ENCODE assay signal across 1 cellular context in the genomic region with DNA sequence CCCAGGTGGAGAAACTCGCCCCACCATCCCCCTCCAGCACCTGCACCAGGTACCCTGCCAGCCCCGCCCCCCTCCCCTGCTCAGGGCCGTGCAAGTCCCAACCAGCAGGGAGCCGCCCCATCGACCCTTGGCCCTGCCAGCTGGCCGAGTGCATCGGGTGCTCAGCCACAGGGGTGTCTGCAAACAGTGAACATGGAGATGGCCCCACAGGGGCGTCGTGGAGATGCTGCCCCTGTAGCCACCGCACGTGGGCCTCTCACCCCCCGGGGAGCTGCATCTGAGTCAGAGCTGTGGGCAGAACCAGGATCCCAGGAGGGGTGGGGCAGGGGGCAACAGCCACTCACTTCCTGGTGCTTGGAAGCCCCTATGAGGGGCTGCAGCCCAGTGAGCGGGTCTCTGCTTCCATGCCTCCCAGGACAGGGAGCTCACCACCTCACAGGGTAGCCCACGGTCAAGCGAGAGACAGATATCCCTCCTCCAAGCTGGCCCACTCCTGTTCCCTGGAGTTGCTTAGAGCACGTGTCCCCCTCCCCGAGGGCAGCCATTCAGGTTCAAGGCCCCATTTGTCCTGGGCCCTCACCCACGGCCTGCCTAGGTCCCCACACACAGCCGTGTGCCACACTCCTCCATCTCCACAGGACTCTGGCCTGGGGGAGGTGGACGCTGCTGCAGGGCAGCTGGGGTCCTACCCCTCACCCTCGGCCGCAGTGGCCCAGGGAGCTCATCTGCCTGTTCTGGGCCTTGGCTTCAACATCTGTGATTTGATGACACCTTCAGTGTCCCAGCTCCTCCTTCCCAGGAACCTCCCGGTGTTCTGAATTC.
A peak's percentile ranks its signal among the peaks of the same experiment; 100 is the strongest.
TF ChIP-seq lines count a peak whose summit lies in the region.

No MANE protein-coding gene starts in this region.

TF ChIP-seq in HepG2, 621 proteins besides CTCF, POLR2A, EP300 and RAD21 (continued from another document and continues in another):
- TF ChIP-seq, protein P1, sequence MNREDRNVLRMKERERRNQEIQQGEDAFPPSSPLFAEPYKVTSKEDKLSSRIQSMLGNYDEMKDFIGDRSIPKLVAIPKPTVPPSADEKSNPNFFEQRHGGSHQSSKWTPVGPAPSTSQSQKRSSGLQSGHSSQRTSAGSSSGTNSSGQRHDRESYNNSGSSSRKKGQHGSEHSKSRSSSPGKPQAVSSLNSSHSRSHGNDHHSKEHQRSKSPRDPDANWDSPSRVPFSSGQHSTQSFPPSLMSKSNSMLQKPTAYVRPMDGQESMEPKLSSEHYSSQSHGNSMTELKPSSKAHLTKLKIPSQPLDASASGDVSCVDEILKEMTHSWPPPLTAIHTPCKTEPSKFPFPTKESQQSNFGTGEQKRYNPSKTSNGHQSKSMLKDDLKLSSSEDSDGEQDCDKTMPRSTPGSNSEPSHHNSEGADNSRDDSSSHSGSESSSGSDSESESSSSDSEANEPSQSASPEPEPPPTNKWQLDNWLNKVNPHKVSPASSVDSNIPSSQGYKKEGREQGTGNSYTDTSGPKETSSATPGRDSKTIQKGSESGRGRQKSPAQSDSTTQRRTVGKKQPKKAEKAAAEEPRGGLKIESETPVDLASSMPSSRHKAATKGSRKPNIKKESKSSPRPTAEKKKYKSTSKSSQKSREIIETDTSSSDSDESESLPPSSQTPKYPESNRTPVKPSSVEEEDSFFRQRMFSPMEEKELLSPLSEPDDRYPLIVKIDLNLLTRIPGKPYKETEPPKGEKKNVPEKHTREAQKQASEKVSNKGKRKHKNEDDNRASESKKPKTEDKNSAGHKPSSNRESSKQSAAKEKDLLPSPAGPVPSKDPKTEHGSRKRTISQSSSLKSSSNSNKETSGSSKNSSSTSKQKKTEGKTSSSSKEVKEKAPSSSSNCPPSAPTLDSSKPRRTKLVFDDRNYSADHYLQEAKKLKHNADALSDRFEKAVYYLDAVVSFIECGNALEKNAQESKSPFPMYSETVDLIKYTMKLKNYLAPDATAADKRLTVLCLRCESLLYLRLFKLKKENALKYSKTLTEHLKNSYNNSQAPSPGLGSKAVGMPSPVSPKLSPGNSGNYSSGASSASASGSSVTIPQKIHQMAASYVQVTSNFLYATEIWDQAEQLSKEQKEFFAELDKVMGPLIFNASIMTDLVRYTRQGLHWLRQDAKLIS (CRISPR knock-in tag; IDR thresholded peaks at IDR 0.05) = no peak
- TF ChIP-seq, protein P2, sequence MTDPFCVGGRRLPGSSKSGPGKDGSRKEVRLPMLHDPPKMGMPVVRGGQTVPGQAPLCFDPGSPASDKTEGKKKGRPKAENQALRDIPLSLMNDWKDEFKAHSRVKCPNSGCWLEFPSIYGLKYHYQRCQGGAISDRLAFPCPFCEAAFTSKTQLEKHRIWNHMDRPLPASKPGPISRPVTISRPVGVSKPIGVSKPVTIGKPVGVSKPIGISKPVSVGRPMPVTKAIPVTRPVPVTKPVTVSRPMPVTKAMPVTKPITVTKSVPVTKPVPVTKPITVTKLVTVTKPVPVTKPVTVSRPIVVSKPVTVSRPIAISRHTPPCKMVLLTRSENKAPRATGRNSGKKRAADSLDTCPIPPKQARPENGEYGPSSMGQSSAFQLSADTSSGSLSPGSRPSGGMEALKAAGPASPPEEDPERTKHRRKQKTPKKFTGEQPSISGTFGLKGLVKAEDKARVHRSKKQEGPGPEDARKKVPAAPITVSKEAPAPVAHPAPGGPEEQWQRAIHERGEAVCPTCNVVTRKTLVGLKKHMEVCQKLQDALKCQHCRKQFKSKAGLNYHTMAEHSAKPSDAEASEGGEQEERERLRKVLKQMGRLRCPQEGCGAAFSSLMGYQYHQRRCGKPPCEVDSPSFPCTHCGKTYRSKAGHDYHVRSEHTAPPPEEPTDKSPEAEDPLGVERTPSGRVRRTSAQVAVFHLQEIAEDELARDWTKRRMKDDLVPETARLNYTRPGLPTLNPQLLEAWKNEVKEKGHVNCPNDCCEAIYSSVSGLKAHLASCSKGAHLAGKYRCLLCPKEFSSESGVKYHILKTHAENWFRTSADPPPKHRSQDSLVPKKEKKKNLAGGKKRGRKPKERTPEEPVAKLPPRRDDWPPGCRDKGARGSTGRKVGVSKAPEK (CRISPR knock-in tag; IDR thresholded peaks at IDR 0.05; ENCODE audit: borderline replicate concordance) = no peak
- TF ChIP-seq, protein P3, sequence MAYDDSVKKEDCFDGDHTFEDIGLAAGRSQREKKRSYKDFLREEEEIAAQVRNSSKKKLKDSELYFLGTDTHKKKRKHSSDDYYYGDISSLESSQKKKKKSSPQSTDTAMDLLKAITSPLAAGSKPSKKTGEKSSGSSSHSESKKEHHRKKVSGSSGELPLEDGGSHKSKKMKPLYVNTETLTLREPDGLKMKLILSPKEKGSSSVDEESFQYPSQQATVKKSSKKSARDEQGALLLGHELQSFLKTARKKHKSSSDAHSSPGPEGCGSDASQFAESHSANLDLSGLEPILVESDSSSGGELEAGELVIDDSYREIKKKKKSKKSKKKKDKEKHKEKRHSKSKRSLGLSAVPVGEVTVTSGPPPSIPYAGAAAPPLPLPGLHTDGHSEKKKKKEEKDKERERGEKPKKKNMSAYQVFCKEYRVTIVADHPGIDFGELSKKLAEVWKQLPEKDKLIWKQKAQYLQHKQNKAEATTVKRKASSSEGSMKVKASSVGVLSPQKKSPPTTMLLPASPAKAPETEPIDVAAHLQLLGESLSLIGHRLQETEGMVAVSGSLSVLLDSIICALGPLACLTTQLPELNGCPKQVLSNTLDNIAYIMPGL (CRISPR knock-in tag; IDR thresholded peaks at IDR 0.05; ENCODE audit: borderline replicate concordance in 1 of 2, low read depth in 1 of 2) = peak in 1 of 2 experiments; percentile 58; a peak in 2 of 4 replicates
- peak; percentile 92 for TF ChIP-seq HNRNPL (IDR thresholded peaks at IDR 0.05; ENCODE audit: low read depth, low read length)
- TF ChIP-seq NFIB (CRISPR knock-in tag; IDR thresholded peaks at IDR 0.05; ENCODE audit: borderline replicate concordance) = no peak
- TF ChIP-seq ZNF326 (CRISPR knock-in tag; IDR thresholded peaks at IDR 0.05; ENCODE audit: borderline replicate concordance) = no peak
- 0 out of 2 replicates have a peak, but pooled peaks have one; percentile 14 for TF ChIP-seq JUND (CRISPR knock-in tag; IDR thresholded peaks at IDR 0.05)
- TF ChIP-seq, protein P4, sequence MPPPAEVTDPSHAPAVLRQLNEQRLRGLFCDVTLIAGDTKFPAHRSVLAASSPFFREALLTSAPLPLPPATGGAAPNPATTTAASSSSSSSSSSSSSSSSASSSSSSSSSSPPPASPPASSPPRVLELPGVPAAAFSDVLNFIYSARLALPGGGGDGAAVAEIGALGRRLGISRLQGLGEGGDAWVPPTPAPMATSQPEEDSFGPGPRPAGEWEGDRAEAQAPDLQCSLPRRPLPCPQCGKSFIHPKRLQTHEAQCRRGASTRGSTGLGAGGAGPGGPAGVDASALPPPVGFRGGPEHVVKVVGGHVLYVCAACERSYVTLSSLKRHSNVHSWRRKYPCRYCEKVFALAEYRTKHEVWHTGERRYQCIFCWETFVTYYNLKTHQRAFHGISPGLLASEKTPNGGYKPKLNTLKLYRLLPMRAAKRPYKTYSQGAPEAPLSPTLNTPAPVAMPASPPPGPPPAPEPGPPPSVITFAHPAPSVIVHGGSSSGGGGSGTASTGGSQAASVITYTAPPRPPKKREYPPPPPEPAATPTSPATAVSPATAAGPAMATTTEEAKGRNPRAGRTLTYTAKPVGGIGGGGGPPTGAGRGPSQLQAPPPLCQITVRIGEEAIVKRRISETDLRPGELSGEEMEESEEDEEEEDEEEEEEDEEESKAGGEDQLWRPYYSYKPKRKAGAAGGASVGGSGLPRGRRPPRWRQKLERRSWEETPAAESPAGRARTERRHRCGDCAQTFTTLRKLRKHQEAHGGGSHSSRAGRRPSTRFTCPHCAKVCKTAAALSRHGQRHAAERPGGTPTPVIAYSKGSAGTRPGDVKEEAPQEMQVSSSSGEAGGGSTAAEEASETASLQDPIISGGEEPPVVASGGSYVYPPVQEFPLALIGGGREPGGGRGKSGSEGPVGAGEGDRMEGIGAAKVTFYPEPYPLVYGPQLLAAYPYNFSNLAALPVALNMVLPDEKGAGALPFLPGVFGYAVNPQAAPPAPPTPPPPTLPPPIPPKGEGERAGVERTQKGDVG (CRISPR knock-in tag; IDR thresholded peaks at IDR 0.05; ENCODE audit: borderline replicate concordance) = no peak
- TF ChIP-seq, protein P5, sequence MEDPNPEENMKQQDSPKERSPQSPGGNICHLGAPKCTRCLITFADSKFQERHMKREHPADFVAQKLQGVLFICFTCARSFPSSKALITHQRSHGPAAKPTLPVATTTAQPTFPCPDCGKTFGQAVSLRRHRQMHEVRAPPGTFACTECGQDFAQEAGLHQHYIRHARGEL (CRISPR knock-in tag; IDR thresholded peaks at IDR 0.05) = no peak
- no peak for TF ChIP-seq ZSCAN20 (CRISPR knock-in tag; IDR thresholded peaks at IDR 0.05; ENCODE audit: borderline replicate concordance)
- peak; percentile 52; the same call in 1 of the 2 replicates for TF ChIP-seq ZNF672 (CRISPR knock-in tag; IDR thresholded peaks at IDR 0.05)
- TF ChIP-seq, protein P6, sequence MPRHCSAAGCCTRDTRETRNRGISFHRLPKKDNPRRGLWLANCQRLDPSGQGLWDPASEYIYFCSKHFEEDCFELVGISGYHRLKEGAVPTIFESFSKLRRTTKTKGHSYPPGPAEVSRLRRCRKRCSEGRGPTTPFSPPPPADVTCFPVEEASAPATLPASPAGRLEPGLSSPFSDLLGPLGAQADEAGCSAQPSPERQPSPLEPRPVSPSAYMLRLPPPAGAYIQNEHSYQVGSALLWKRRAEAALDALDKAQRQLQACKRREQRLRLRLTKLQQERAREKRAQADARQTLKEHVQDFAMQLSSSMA (CRISPR knock-in tag; IDR thresholded peaks at IDR 0.05) = no peak
- TF ChIP-seq, protein P7, sequence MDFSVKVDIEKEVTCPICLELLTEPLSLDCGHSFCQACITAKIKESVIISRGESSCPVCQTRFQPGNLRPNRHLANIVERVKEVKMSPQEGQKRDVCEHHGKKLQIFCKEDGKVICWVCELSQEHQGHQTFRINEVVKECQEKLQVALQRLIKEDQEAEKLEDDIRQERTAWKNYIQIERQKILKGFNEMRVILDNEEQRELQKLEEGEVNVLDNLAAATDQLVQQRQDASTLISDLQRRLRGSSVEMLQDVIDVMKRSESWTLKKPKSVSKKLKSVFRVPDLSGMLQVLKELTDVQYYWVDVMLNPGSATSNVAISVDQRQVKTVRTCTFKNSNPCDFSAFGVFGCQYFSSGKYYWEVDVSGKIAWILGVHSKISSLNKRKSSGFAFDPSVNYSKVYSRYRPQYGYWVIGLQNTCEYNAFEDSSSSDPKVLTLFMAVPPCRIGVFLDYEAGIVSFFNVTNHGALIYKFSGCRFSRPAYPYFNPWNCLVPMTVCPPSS (IDR thresholded peaks at IDR 0.05) = no peak
- TF ChIP-seq CBX5 (CRISPR knock-in tag; IDR thresholded peaks at IDR 0.05; ENCODE audit: borderline replicate concordance) = no peak
- no peak for TF ChIP-seq ETV6 (CRISPR knock-in tag; conservative IDR thresholded peaks at IDR 0.05)
- TF ChIP-seq NRL (CRISPR knock-in tag; IDR thresholded peaks at IDR 0.05; ENCODE audit: borderline replicate concordance) = no peak
- no peak for TF ChIP-seq TBP (CRISPR knock-in tag; IDR thresholded peaks at IDR 0.05)
- TF ChIP-seq, protein P8, sequence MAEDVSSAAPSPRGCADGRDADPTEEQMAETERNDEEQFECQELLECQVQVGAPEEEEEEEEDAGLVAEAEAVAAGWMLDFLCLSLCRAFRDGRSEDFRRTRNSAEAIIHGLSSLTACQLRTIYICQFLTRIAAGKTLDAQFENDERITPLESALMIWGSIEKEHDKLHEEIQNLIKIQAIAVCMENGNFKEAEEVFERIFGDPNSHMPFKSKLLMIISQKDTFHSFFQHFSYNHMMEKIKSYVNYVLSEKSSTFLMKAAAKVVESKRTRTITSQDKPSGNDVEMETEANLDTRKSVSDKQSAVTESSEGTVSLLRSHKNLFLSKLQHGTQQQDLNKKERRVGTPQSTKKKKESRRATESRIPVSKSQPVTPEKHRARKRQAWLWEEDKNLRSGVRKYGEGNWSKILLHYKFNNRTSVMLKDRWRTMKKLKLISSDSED (CRISPR knock-in tag; IDR thresholded peaks at IDR 0.05) = no peak
- no peak for TF ChIP-seq TOE1 (CRISPR knock-in tag; IDR thresholded peaks at IDR 0.05)
- no peak for TF ChIP-seq RORA (CRISPR knock-in tag; IDR thresholded peaks at IDR 0.05)
- TF ChIP-seq SRF (IDR thresholded peaks at IDR 0.05; ENCODE audit: low read depth, low read length) = no peak
- TF ChIP-seq CENPX (CRISPR knock-in tag; IDR thresholded peaks at IDR 0.05) = no peak
- no peak for TF ChIP-seq ZNF570 (CRISPR knock-in tag; IDR thresholded peaks at IDR 0.05; ENCODE audit: borderline replicate concordance)
- TF ChIP-seq GABPA (IDR thresholded peaks at IDR 0.05; ENCODE audit: low read depth, low read length) = no peak
- TF ChIP-seq GABPA (CRISPR knock-in tag; IDR thresholded peaks at IDR 0.05; ENCODE audit: low read depth) = no peak
- TF ChIP-seq ATF7 (IDR thresholded peaks at IDR 0.05) = no peak
- TF ChIP-seq ATF7 (CRISPR knock-in tag; IDR thresholded peaks at IDR 0.05) = no peak
- no peak for TF ChIP-seq MIER3 (CRISPR knock-in tag; IDR thresholded peaks at IDR 0.05; ENCODE audit: borderline replicate concordance)
- TF ChIP-seq GATA4 (IDR thresholded peaks at IDR 0.05; ENCODE audit: borderline replicate concordance, low read depth) = no peak
- TF ChIP-seq HES4 (CRISPR knock-in tag; IDR thresholded peaks at IDR 0.05; ENCODE audit: borderline replicate concordance) = no peak
- no peak for TF ChIP-seq GFI1 (CRISPR knock-in tag; IDR thresholded peaks at IDR 0.05; ENCODE audit: borderline replicate concordance)
- TF ChIP-seq GATAD2A (CRISPR knock-in tag; IDR thresholded peaks at IDR 0.05) = peak; percentile 67
- TF ChIP-seq PITX1 (CRISPR knock-in tag; IDR thresholded peaks at IDR 0.05) = 0 out of 2 replicates have a peak, but pooled peaks have one; percentile 68
- no peak for TF ChIP-seq HMGA1 (CRISPR knock-in tag; conservative IDR thresholded peaks at IDR 0.05)
- TF ChIP-seq SP4 (CRISPR knock-in tag; IDR thresholded peaks at IDR 0.05) = peak; percentile 72; the same call in 1 of the 2 replicates
- TF ChIP-seq, protein P9, sequence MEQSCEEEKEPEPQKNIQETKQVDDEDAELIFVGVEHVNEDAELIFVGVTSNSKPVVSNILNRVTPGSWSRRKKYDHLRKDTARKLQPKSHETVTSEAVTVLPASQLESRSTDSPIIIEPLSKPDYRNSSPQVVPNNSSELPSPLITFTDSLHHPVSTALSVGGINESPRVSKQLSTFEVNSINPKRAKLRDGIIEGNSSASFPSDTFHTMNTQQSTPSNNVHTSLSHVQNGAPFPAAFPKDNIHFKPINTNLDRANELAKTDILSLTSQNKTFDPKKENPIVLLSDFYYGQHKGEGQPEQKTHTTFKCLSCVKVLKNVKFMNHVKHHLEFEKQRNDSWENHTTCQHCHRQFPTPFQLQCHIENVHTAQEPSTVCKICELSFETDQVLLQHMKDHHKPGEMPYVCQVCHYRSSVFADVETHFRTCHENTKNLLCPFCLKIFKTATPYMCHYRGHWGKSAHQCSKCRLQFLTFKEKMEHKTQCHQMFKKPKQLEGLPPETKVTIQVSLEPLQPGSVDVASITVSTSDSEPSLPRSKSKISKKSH (CRISPR knock-in tag; IDR thresholded peaks at IDR 0.05; ENCODE audit: borderline replicate concordance) = no peak
- no peak for TF ChIP-seq HOXA7 (CRISPR knock-in tag; IDR thresholded peaks at IDR 0.05)
- no peak for TF ChIP-seq ZNF567 (CRISPR knock-in tag; IDR thresholded peaks at IDR 0.05; ENCODE audit: borderline replicate concordance)
